In genomic region chr20:35093245-35093884, GRCh38 we compare ENCODE assay signal across 8 cellular contexts. TPM values are rescaled to one million over a fixed set of nuclear protein-coding genes. Genes with fewer than 3 reads are reported as not detected.
A peak's percentile ranks its signal among the peaks of the same experiment; 100 is the strongest.
DNase-seq lines count a peak whose midpoint lies in the region; ATAC-seq, FAIRE-seq and TF ChIP-seq lines count a peak whose summit lies in the region.

No MANE protein-coding gene starts in this region.

- no peak for TF ChIP-seq POLR2A in GM12892 (IDR thresholded peaks at IDR 0.05; ENCODE audit: low read depth, low read length)

- H2AFZ ChIP-seq in SK-N-SH (ENCODE audit: low read depth): peak overlapping the region; percentile 92

- no peak for FAIRE-seq in GM12892 (lab: Jason Lieb, UNC)

- DNase-seq in SK-N-SH (no peak), middle frontal gyrus (ENCODE audit: extremely low spot score, low spot score) (no peak), GM12892 (ENCODE audit: insufficient read length) (no peak)
- DNase-seq in effector memory CD8-positive, alpha-beta T cell: no peak

- no peaks in the 10 kb centered on the region for H3K9me2 ChIP-seq in SK-N-SH

- H3K27me3 Mint-ChIP-seq in T-helper 1 cell treated with Interleukin-12 subunit alpha and Interleukin-12 subunit beta and Interleukin-4 antibody, amounts not matched to agents 30 μg/mL and 1 μg/mL, for 36 hours (ENCODE audit: low read depth): no peaks in the 10 kb centered on the region
- H3K27me3 Mint-ChIP-seq in effector memory CD8-positive, alpha-beta T cell: no peaks in the 10 kb centered on the region

- H3K27me3 ChIP-seq in SK-N-SH (ENCODE audit: insufficient read depth) (no peaks in the 10 kb centered on the region), neutrophil (no peaks in the 10 kb centered on the region)

- TF ChIP-seq RAD21 in SK-N-SH (IDR thresholded peaks at IDR 0.05; ENCODE audit: low read length): no peak

- no peak for TF ChIP-seq EP300 in SK-N-SH (IDR thresholded peaks at IDR 0.05; ENCODE audit: borderline replicate concordance in 1 of 2, low read depth in 1 of 2, low read length in 1 of 2)

- peaks cover 12% of the 10 kb centered on the region for H3K36me3 Mint-ChIP-seq in T-helper 1 cell treated with Interleukin-12 subunit alpha and Interleukin-12 subunit beta and Interleukin-4 antibody, amounts not matched to agents 30 μg/mL and 1 μg/mL, for 36 hours (ENCODE audit: low read depth)
- H3K36me3 Mint-ChIP-seq in effector memory CD8-positive, alpha-beta T cell (ENCODE audit: insufficient read depth): peaks cover 23% of the 10 kb centered on the region

- H3K79me2 ChIP-seq in SK-N-SH (ENCODE audit: insufficient read depth): peaks cover 43% of the 10 kb centered on the region

- peaks cover 22% of the 10 kb centered on the region for H4K20me1 ChIP-seq in SK-N-SH (ENCODE audit: insufficient read depth)

- peak overlapping the region; percentile 87 for H3K4me3 Mint-ChIP-seq in T-helper 1 cell treated with Interleukin-12 subunit alpha and Interleukin-12 subunit beta and Interleukin-4 antibody, amounts not matched to agents 30 μg/mL and 1 μg/mL, for 36 hours
- peak overlapping the region; percentile 86 to 90 for H3K4me3 Mint-ChIP-seq in effector memory CD8-positive, alpha-beta T cell

- CTCF ChIA-PET in SK-N-SH (lab: Yijun Ruan, JAX): interaction anchor here (0.7 to 5.3 kb wide), 12 partner anchors 16 to 258 kb away, joined by 3 to 64 read pairs (median 3); partner anchors contain the start of genes ACSS2, EDEM2 and GGT7

- TF ChIP-seq CTCF in SK-N-SH (IDR thresholded peaks at IDR 0.05): no peak
- TF ChIP-seq CTCF in neutrophil (IDR thresholded peaks at IDR 0.05): no peak

- peak overlapping the region; percentile 86 for H3K27ac Mint-ChIP-seq in T-helper 1 cell treated with Interleukin-12 subunit alpha and Interleukin-12 subunit beta and Interleukin-4 antibody, amounts not matched to agents 30 μg/mL and 1 μg/mL, for 36 hours
- H3K27ac Mint-ChIP-seq in effector memory CD8-positive, alpha-beta T cell: peak overlapping the region; percentile 88 to 90

- H3K27ac ChIP-seq in SK-N-SH (ENCODE audit: low read depth in 2 of 2, low read length in 1 of 2): peak overlapping the region; percentile 66 to 68; a peak in 3 of 4 replicates
- peak overlapping the region; percentile 94 for H3K27ac ChIP-seq in neutrophil

- H3K4me2 ChIP-seq in SK-N-SH: peak overlapping the region; percentile 88; the same call in 1 of the 2 replicates

- H3K4me1 ChIP-seq in SK-N-SH (ENCODE audit: control insufficient read depth in 1 of 2, insufficient read depth in 2 of 2, low read depth in 1 of 2, low read length in 1 of 2): peaks cover 8 to 14% of the 10 kb centered on the region in 2 experiments; a peak in 2 of 4 replicates
- peaks cover 40 to 45% of the 10 kb centered on the region in 2 experiments for H3K4me1 ChIP-seq in neutrophil (ENCODE audit: control insufficient read depth in 1 of 2, insufficient read depth in 1 of 2, low read depth in 1 of 2, low read length in 1 of 2)

- no peaks in the 10 kb centered on the region for H3K9me3 Mint-ChIP-seq in T-helper 1 cell treated with Interleukin-12 subunit alpha and Interleukin-12 subunit beta and Interleukin-4 antibody, amounts not matched to agents 30 μg/mL and 1 μg/mL, for 36 hours
- H3K9me3 Mint-ChIP-seq in effector memory CD8-positive, alpha-beta T cell: no peaks in the 10 kb centered on the region

- H3F3A ChIP-seq in SK-N-SH (replicated peaks; ENCODE audit: insufficient read depth): peaks cover 10% of the 10 kb centered on the region

- H3K36me3 ChIP-seq in SK-N-SH (replicated peaks in 1 of 2; ENCODE audit: control insufficient read depth in 1 of 2, insufficient read depth in 2 of 2, low read length in 1 of 2) (peaks cover 0 to 2% of the 10 kb centered on the region in 2 experiments), neutrophil (peaks cover 9% of the 10 kb centered on the region)

- H3K9me3 ChIP-seq in SK-N-SH: no peaks in the 10 kb centered on the region
- H3K9me3 ChIP-seq in neutrophil: no peaks in the 10 kb centered on the region

- ATAC-seq in SK-N-SH treated with all-trans-retinoic acid at 6 μM for 48 hours: no peak
- no peak for ATAC-seq in effector memory CD8-positive, alpha-beta T cell (replicated peaks)
- ATAC-seq in HG03439 (IDR thresholded peaks at IDR 0.05; ENCODE audit: unreplicated experiment): no peak

- H3K4me3 ChIP-seq in SK-N-SH (ENCODE audit: low read depth in 2 of 2, low read length in 1 of 2): peak overlapping the region; percentile 76 to 77; a peak in 2 of 4 replicates
- H3K4me3 ChIP-seq in neutrophil (ENCODE audit: low read depth in 1 of 2, low read length in 1 of 2): peak overlapping the region; percentile 83 to 95

- POLR2A ChIA-PET in SK-N-SH (lab: Yijun Ruan, JAX): no interaction called here

- WGBS in SK-N-SH (ENCODE audit: low lambda C conversion rate): 68% methylated on average over 8 of the region's 8 CpGs

- H3K4me1 Mint-ChIP-seq in T-helper 1 cell treated with Interleukin-12 subunit alpha and Interleukin-12 subunit beta and Interleukin-4 antibody, amounts not matched to agents 30 μg/mL and 1 μg/mL, for 36 hours (ENCODE audit: low read depth): peaks cover 34% of the 10 kb centered on the region
- H3K4me1 Mint-ChIP-seq in effector memory CD8-positive, alpha-beta T cell (ENCODE audit: low read depth in 2 of 2): peaks cover 24 to 34% of the 10 kb centered on the region in 2 donors

- H3K9ac ChIP-seq in SK-N-SH: peak overlapping the region; percentile 94; the same call in 1 of the 2 replicates

TF ChIP-seq in SK-N-SH, 30 proteins besides CTCF, POLR2A, EP300 and RAD21 (continues in another document):
- TF ChIP-seq GATA2 (CRISPR knock-in tag; IDR thresholded peaks at IDR 0.05) (no peak), IRF3 (IDR thresholded peaks at IDR 0.05; ENCODE audit: low read depth, low read length) (no peak), ELF1 (IDR thresholded peaks at IDR 0.05) (no peak), USF2 (IDR thresholded peaks at IDR 0.05; ENCODE audit: borderline replicate concordance, low read depth, low read length) (no peak), NFIC (IDR thresholded peaks at IDR 0.05; ENCODE audit: borderline replicate concordance) (no peak)

TF ChIP-seq in SK-N-SH treated with all-trans-retinoic acid at 6 μM for 48 hours, 23 proteins besides CTCF, POLR2A, EP300 and RAD21 (continues in another document):
- TF ChIP-seq TOX (CRISPR knock-in tag; IDR thresholded peaks at IDR 0.05; ENCODE audit: borderline replicate concordance): no peak
- TF ChIP-seq ZNF565 (CRISPR knock-in tag; conservative IDR thresholded peaks at IDR 0.05; ENCODE audit: low read depth): no peak
- no peak for TF ChIP-seq ZNF70 (CRISPR knock-in tag; IDR thresholded peaks at IDR 0.05)
- TF ChIP-seq ZC3H10 (CRISPR knock-in tag; IDR thresholded peaks at IDR 0.05): no peak
- no peak for TF ChIP-seq GLIS3 (CRISPR knock-in tag; IDR thresholded peaks at IDR 0.05)
- TF ChIP-seq ZNF8 (CRISPR knock-in tag; IDR thresholded peaks at IDR 0.05): no peak
- TF ChIP-seq PPARA (CRISPR knock-in tag; IDR thresholded peaks at IDR 0.05; ENCODE audit: borderline replicate concordance): no peak
- TF ChIP-seq BACH2 (CRISPR knock-in tag; IDR thresholded peaks at IDR 0.05; ENCODE audit: borderline replicate concordance): no peak
- TF ChIP-seq CREB5 (CRISPR knock-in tag; IDR thresholded peaks at IDR 0.05; ENCODE audit: low read depth): no peak
- TF ChIP-seq ARNTL (CRISPR knock-in tag; IDR thresholded peaks at IDR 0.05; ENCODE audit: borderline replicate concordance, low read depth): no peak
- no peak for TF ChIP-seq CSRNP3 (CRISPR knock-in tag; IDR thresholded peaks at IDR 0.05)
- TF ChIP-seq ZFP3 (CRISPR knock-in tag; IDR thresholded peaks at IDR 0.05): no peak
- TF ChIP-seq CSDC2 (CRISPR knock-in tag; IDR thresholded peaks at IDR 0.05): no peak

RNA-seq across cellular contexts. Expression of gene TRPC4AP, which starts 0.8 kb away (rescaled TPM):
- polyA plus RNA-seq in SK-N-SH (2012; rRNA removed): 57.4 and 69.6 TPM in 2 replicates
- polyA plus RNA-seq in SK-N-SH (2012; cell fraction: cytosol; rRNA removed): 32.3 and 42.6 TPM in 2 replicates
- 113 and 124 TPM in 2 replicates for polyA plus RNA-seq in SK-N-SH (2012; cell fraction: nucleus; rRNA removed)
- 30.0 TPM for polyA plus RNA-seq in GM12892 (2012; ENCODE audit: missing spikeins)

RNA-seq across cellular contexts. Expression of gene EDEM2, which starts 53.8 kb away (rescaled TPM):
- 30.4 and 34.3 TPM in 2 replicates for polyA plus RNA-seq in SK-N-SH (2012; rRNA removed)
- polyA plus RNA-seq in SK-N-SH (2012; cell fraction: cytosol; rRNA removed): 24.8 and 32.3 TPM in 2 replicates
- polyA plus RNA-seq in SK-N-SH (2012; cell fraction: nucleus; rRNA removed): 25.4 and 29.8 TPM in 2 replicates
- polyA plus RNA-seq in GM12892 (2012; ENCODE audit: missing spikeins): 12.4 TPM
